In the genomic region with DNA sequence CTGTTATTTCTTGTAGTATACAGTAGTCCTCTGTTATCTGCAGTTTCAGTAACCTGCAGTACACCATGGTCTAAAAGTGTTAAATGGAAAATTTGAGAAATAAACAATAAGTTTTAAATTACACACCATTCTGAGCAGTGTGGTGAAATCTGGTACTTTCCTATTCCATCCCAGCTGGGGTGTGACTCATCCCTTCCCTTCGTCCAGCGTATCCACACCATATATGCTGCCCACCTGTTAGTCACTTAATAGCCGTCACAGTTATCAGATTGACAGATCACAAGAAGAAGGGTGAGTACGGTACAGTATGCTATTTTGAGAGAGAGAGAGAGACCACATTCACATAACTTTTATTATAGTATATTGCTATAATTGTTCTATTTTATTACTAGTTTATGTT, we compare ENCODE assay signal across 12 cellular contexts. TPM values are rescaled to one million over a fixed set of nuclear protein-coding genes. Genes with fewer than 3 reads are reported as not detected.
A peak's percentile ranks its signal among the peaks of the same experiment; 100 is the strongest.
DNase-seq lines count a peak whose midpoint lies in the region; ATAC-seq lines count a peak whose summit lies in the region.
"Had no signal": no experiment of that assay in that cellular context is flagged by ENCODE, and none has a peak within 500 bp of the region (broad histone marks: within the 10 kb centered on the region; RNA-seq: fewer than 3 reads in every experiment).

No MANE protein-coding gene starts in this region.

- peak; percentile 13 for DNase-seq in activated naive CD4-positive, alpha-beta T cell treated with anti-CD3 and anti-CD28 coated beads for 36 hours
- no peak for DNase-seq in activated naive CD4-positive, alpha-beta T cell treated with anti-CD3 and anti-CD28 coated beads, Interleukin-2, amount 10 ng/mL, durations not matched to agents 7 days and 5 days
- DNase-seq in MG63 (peak; percentile 48), fibroblast of gingiva (ENCODE audit: low read depth) (peak; percentile 55), mesenteric fat pad (ENCODE audit: low spot score) (no peak)
- DNase-seq in stimulated activated naive B cell treated with anti-CD40 and anti-IgM and Interleukin-4, amounts not matched to agents 10 μg/mL and 1 μg/mL and 100 μg/mL, for 72 hours, result peak; percentile 7
- DNase-seq in activated effector memory CD4-positive, alpha-beta T cell treated with Interleukin-2 at 50 U/mL for 16 hours, result no peak
- DNase-seq: COR-L47, uterus had no signal

- H3K36me3 ChIP-seq in MG63, result no peaks in the 10 kb centered on the region
- H3K36me3 ChIP-seq: uterus had no signal

- no peaks in the 10 kb centered on the region for H3K27me3 Mint-ChIP-seq in activated naive CD4-positive, alpha-beta T cell treated with anti-CD3 and anti-CD28 coated beads for 36 hours (ENCODE audit: low read depth)
- H3K27me3 Mint-ChIP-seq in activated naive CD4-positive, alpha-beta T cell treated with anti-CD3 and anti-CD28 coated beads, Interleukin-2, amount 10 ng/mL, durations not matched to agents 7 days and 5 days, result no peaks in the 10 kb centered on the region
- peaks cover 0 to 3% of the 10 kb centered on the region in 2 donors for H3K27me3 Mint-ChIP-seq in stimulated activated naive B cell treated with anti-CD40 and anti-IgM and Interleukin-4, amounts not matched to agents 10 μg/mL and 1 μg/mL and 100 μg/mL, for 72 hours
- H3K27me3 Mint-ChIP-seq: activated naive CD4-positive, alpha-beta T cell treated with anti-CD3 and anti-CD28 coated beads, Interleukin-2, amount 50 U/mL, for 24 hours had no signal

- no peak overlapping the region for H3K27ac Mint-ChIP-seq in activated naive CD4-positive, alpha-beta T cell treated with anti-CD3 and anti-CD28 coated beads for 36 hours
- no peak overlapping the region for H3K27ac Mint-ChIP-seq in activated naive CD4-positive, alpha-beta T cell treated with anti-CD3 and anti-CD28 coated beads, Interleukin-2, amount 10 ng/mL, durations not matched to agents 7 days and 5 days
- H3K27ac Mint-ChIP-seq in stimulated activated naive B cell treated with anti-CD40 and anti-IgM and Interleukin-4, amounts not matched to agents 10 μg/mL and 1 μg/mL and 100 μg/mL, for 72 hours, result no peak overlapping the region
- H3K27ac Mint-ChIP-seq: activated naive CD4-positive, alpha-beta T cell treated with anti-CD3 and anti-CD28 coated beads, Interleukin-2, amount 50 U/mL, for 24 hours had no signal

- CTCF ChIA-PET in activated naive CD4-positive, alpha-beta T cell treated with anti-CD3 and anti-CD28 coated beads for 36 hours (lab: Charles Lee), result no interaction called here
- CTCF ChIA-PET in activated naive CD4-positive, alpha-beta T cell treated with anti-CD3 and anti-CD28 coated beads, Interleukin-2, amount 10 ng/mL, durations not matched to agents 7 days and 5 days (lab: Charles Lee), result no interaction called here

- no peaks in the 10 kb centered on the region for H3K27me3 ChIP-seq in MG63
- H3K27me3 ChIP-seq: uterus had no signal

- H3K36me3 Mint-ChIP-seq in activated naive CD4-positive, alpha-beta T cell treated with anti-CD3 and anti-CD28 coated beads for 36 hours (ENCODE audit: low read depth), result no peaks in the 10 kb centered on the region
- H3K36me3 Mint-ChIP-seq in activated naive CD4-positive, alpha-beta T cell treated with anti-CD3 and anti-CD28 coated beads, Interleukin-2, amount 10 ng/mL, durations not matched to agents 7 days and 5 days, result no peaks in the 10 kb centered on the region
- no peaks in the 10 kb centered on the region for H3K36me3 Mint-ChIP-seq in stimulated activated naive B cell treated with anti-CD40 and anti-IgM and Interleukin-4, amounts not matched to agents 10 μg/mL and 1 μg/mL and 100 μg/mL, for 72 hours

- intact Hi-C loops in activated naive CD4-positive, alpha-beta T cell treated with anti-CD3 and anti-CD28 coated beads for 36 hours (cut with micrococcal nuclease), result no loop called here

- no peaks in the 10 kb centered on the region for H3K9me3 ChIP-seq in MG63
- H3K9me3 ChIP-seq: uterus had no signal

- no peaks in the 10 kb centered on the region for H3K9me3 Mint-ChIP-seq in activated naive CD4-positive, alpha-beta T cell treated with anti-CD3 and anti-CD28 coated beads for 36 hours
- no peaks in the 10 kb centered on the region for H3K9me3 Mint-ChIP-seq in activated naive CD4-positive, alpha-beta T cell treated with anti-CD3 and anti-CD28 coated beads, Interleukin-2, amount 10 ng/mL, durations not matched to agents 7 days and 5 days
- no peaks in the 10 kb centered on the region for H3K9me3 Mint-ChIP-seq in stimulated activated naive B cell treated with anti-CD40 and anti-IgM and Interleukin-4, amounts not matched to agents 10 μg/mL and 1 μg/mL and 100 μg/mL, for 72 hours
- H3K9me3 Mint-ChIP-seq: activated naive CD4-positive, alpha-beta T cell treated with anti-CD3 and anti-CD28 coated beads, Interleukin-2, amount 50 U/mL, for 24 hours had no signal

- no peak overlapping the region for H3K4me3 Mint-ChIP-seq in activated naive CD4-positive, alpha-beta T cell treated with anti-CD3 and anti-CD28 coated beads for 36 hours
- H3K4me3 Mint-ChIP-seq in activated naive CD4-positive, alpha-beta T cell treated with anti-CD3 and anti-CD28 coated beads, Interleukin-2, amount 10 ng/mL, durations not matched to agents 7 days and 5 days, result no peak overlapping the region
- no peak overlapping the region for H3K4me3 Mint-ChIP-seq in stimulated activated naive B cell treated with anti-CD40 and anti-IgM and Interleukin-4, amounts not matched to agents 10 μg/mL and 1 μg/mL and 100 μg/mL, for 72 hours
- H3K4me3 Mint-ChIP-seq: activated naive CD4-positive, alpha-beta T cell treated with anti-CD3 and anti-CD28 coated beads, Interleukin-2, amount 50 U/mL, for 24 hours had no signal

- H3K4me3 ChIP-seq in MG63, result no peak overlapping the region
- H3K4me3 ChIP-seq: uterus had no signal

- H3K4me1 Mint-ChIP-seq in activated naive CD4-positive, alpha-beta T cell treated with anti-CD3 and anti-CD28 coated beads for 36 hours (ENCODE audit: low read depth), result no peaks in the 10 kb centered on the region
- H3K4me1 Mint-ChIP-seq in activated naive CD4-positive, alpha-beta T cell treated with anti-CD3 and anti-CD28 coated beads, Interleukin-2, amount 10 ng/mL, durations not matched to agents 7 days and 5 days, result no peaks in the 10 kb centered on the region
- H3K4me1 Mint-ChIP-seq in stimulated activated naive B cell treated with anti-CD40 and anti-IgM and Interleukin-4, amounts not matched to agents 10 μg/mL and 1 μg/mL and 100 μg/mL, for 72 hours, result peaks cover 0 to 2% of the 10 kb centered on the region in 2 donors

- peak; percentile 82 to 97 for ATAC-seq in stimulated activated naive B cell treated with anti-CD40 and anti-IgM and Interleukin-4, amounts not matched to agents 10 μg/mL and 1 μg/mL and 100 μg/mL, for 72 hours (replicated peaks)
- ATAC-seq in GM19035 (IDR thresholded peaks at IDR 0.05; ENCODE audit: unreplicated experiment), result no peak
- ATAC-seq: sciatic nerve had no signal

RNA-seq across cellular contexts. Expression of a gene that starts 28.9 kb away (rescaled TPM):
- under 1 TPM; 0.15 to 0.36 TPM for total RNA-seq in activated naive CD4-positive, alpha-beta T cell treated with anti-CD3 and anti-CD28 coated beads for 36 hours
- 2.6 and 15.3 TPM in 2 replicates for total RNA-seq in MG63 (2014; rRNA removed; shearing (Covaris generic); ENCODE audit: low replicate concordance)
- 4.0 TPM for total RNA-seq in mesenteric fat pad

RNA-seq across cellular contexts. Expression of a gene that starts 53.3 kb away (rescaled TPM):
- under 1 TPM in 1 of 2 experiments, not detected in 1; 0.10 TPM for total RNA-seq in activated naive CD4-positive, alpha-beta T cell treated with anti-CD3 and anti-CD28 coated beads for 36 hours
- total RNA-seq in MG63 (2014; rRNA removed; shearing (Covaris generic); ENCODE audit: low replicate concordance), result not detected in 2 replicates
- 0.10 TPM for total RNA-seq in mesenteric fat pad
- total RNA-seq: sciatic nerve, uterus had no signal

Comparison
In these comparisons a context has a peak if more than half of its experiments do, and no peak if none do; other contexts are left out.
1. DNase-seq: peak in activated naive CD4-positive, alpha-beta T cell treated with anti-CD3 and anti-CD28 coated beads for 36 hours (single experiment), MG63 (single experiment), fibroblast of gingiva (single experiment) and stimulated activated naive B cell treated with anti-CD40 and anti-IgM and Interleukin-4, amounts not matched to agents 10 μg/mL and 1 μg/mL and 100 μg/mL, for 72 hours (single experiment); none in activated naive CD4-positive, alpha-beta T cell treated with anti-CD3 and anti-CD28 coated beads, Interleukin-2, amount 10 ng/mL, durations not matched to agents 7 days and 5 days (single experiment), activated effector memory CD4-positive, alpha-beta T cell treated with Interleukin-2 at 50 U/mL for 16 hours (single experiment) and mesenteric fat pad (single experiment).